In the genomic region with DNA sequence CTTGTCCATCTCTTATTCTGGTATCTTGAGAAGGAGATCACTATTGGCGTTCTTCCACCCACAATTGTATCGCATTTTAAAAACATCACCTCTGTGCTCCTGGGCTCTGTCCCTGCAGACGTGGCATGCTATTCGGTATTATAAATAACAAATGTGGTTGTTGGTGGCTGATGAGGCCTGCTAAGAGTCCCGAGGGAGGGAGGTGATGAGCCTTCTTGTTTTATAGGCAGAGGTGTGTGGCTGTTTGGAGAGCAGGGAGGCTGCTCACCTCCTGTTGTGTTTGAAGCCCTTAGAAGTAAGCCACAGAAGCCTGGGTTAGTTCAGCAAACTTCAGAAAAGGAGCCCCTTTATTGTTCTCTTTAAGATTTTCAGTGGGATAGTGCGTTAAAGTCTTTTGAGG, we compare ENCODE assay signal across 1 cellular context.
TF ChIP-seq lines count a peak whose summit lies in the region.

No MANE protein-coding gene starts in this region.

TF ChIP-seq in GM12878, 131 proteins besides CTCF, POLR2A, EP300 and RAD21:
- TF ChIP-seq, protein P1, sequence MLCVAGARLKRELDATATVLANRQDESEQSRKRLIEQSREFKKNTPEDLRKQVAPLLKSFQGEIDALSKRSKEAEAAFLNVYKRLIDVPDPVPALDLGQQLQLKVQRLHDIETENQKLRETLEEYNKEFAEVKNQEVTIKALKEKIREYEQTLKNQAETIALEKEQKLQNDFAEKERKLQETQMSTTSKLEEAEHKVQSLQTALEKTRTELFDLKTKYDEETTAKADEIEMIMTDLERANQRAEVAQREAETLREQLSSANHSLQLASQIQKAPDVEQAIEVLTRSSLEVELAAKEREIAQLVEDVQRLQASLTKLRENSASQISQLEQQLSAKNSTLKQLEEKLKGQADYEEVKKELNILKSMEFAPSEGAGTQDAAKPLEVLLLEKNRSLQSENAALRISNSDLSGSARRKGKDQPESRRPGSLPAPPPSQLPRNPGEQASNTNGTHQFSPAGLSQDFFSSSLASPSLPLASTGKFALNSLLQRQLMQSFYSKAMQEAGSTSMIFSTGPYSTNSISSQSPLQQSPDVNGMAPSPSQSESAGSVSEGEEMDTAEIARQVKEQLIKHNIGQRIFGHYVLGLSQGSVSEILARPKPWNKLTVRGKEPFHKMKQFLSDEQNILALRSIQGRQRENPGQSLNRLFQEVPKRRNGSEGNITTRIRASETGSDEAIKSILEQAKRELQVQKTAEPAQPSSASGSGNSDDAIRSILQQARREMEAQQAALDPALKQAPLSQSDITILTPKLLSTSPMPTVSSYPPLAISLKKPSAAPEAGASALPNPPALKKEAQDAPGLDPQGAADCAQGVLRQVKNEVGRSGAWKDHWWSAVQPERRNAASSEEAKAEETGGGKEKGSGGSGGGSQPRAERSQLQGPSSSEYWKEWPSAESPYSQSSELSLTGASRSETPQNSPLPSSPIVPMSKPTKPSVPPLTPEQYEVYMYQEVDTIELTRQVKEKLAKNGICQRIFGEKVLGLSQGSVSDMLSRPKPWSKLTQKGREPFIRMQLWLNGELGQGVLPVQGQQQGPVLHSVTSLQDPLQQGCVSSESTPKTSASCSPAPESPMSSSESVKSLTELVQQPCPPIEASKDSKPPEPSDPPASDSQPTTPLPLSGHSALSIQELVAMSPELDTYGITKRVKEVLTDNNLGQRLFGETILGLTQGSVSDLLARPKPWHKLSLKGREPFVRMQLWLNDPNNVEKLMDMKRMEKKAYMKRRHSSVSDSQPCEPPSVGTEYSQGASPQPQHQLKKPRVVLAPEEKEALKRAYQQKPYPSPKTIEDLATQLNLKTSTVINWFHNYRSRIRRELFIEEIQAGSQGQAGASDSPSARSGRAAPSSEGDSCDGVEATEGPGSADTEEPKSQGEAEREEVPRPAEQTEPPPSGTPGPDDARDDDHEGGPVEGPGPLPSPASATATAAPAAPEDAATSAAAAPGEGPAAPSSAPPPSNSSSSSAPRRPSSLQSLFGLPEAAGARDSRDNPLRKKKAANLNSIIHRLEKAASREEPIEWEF (IDR thresholded peaks at IDR 0.05; ENCODE audit: insufficient replicate concordance, low read depth, low read length), result peak; percentile 38
- TF ChIP-seq JUNB (IDR thresholded peaks at IDR 0.05) (no peak), MEF2B (IDR thresholded peaks at IDR 0.05; ENCODE audit: partially characterized antibody, poor library complexity, severe bottlenecking) (peak; percentile 85), NBN (IDR thresholded peaks at IDR 0.05) (no peak), RFX5 (IDR thresholded peaks at IDR 0.05; ENCODE audit: low read depth, low read length) (no peak), TCF12 (IDR thresholded peaks at IDR 0.05; ENCODE audit: low read depth, low read length) (no peak), SREBF1 (IDR thresholded peaks at IDR 0.05; ENCODE audit: low read length) (no peak)
- TF ChIP-seq, protein P2, sequence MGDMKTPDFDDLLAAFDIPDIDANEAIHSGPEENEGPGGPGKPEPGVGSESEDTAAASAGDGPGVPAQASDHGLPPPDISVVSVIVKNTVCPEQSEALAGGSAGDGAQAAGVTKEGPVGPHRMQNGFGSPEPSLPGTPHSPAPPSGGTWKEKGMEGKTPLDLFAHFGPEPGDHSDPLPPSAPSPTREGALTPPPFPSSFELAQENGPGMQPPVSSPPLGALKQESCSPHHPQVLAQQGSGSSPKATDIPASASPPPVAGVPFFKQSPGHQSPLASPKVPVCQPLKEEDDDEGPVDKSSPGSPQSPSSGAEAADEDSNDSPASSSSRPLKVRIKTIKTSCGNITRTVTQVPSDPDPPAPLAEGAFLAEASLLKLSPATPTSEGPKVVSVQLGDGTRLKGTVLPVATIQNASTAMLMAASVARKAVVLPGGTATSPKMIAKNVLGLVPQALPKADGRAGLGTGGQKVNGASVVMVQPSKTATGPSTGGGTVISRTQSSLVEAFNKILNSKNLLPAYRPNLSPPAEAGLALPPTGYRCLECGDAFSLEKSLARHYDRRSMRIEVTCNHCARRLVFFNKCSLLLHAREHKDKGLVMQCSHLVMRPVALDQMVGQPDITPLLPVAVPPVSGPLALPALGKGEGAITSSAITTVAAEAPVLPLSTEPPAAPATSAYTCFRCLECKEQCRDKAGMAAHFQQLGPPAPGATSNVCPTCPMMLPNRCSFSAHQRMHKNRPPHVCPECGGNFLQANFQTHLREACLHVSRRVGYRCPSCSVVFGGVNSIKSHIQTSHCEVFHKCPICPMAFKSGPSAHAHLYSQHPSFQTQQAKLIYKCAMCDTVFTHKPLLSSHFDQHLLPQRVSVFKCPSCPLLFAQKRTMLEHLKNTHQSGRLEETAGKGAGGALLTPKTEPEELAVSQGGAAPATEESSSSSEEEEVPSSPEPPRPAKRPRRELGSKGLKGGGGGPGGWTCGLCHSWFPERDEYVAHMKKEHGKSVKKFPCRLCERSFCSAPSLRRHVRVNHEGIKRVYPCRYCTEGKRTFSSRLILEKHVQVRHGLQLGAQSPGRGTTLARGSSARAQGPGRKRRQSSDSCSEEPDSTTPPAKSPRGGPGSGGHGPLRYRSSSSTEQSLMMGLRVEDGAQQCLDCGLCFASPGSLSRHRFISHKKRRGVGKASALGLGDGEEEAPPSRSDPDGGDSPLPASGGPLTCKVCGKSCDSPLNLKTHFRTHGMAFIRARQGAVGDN (IDR thresholded peaks at IDR 0.05), result 0 out of 2 replicates have a peak, but pooled peaks have one; percentile 36
- TF ChIP-seq, protein P3, sequence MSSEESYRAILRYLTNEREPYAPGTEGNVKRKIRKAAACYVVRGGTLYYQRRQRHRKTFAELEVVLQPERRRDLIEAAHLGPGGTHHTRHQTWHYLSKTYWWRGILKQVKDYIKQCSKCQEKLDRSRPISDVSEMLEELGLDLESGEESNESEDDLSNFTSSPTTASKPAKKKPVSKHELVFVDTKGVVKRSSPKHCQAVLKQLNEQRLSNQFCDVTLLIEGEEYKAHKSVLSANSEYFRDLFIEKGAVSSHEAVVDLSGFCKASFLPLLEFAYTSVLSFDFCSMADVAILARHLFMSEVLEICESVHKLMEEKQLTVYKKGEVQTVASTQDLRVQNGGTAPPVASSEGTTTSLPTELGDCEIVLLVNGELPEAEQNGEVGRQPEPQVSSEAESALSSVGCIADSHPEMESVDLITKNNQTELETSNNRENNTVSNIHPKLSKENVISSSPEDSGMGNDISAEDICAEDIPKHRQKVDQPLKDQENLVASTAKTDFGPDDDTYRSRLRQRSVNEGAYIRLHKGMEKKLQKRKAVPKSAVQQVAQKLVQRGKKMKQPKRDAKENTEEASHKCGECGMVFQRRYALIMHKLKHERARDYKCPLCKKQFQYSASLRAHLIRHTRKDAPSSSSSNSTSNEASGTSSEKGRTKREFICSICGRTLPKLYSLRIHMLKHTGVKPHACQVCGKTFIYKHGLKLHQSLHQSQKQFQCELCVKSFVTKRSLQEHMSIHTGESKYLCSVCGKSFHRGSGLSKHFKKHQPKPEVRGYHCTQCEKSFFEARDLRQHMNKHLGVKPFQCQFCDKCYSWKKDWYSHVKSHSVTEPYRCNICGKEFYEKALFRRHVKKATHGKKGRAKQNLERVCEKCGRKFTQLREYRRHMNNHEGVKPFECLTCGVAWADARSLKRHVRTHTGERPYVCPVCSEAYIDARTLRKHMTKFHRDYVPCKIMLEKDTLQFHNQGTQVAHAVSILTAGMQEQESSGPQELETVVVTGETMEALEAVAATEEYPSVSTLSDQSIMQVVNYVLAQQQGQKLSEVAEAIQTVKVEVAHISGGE (CRISPR knock-in tag; IDR thresholded peaks at IDR 0.05), result no peak
